1 cellular context compared by ENCODE assay signal in genomic region chr6:167683028-167683862, GRCh38.
TF ChIP-seq lines count a peak whose summit lies in the region.

No MANE protein-coding gene starts in this region.

TF ChIP-seq in HepG2, 621 proteins besides CTCF, POLR2A, EP300 and RAD21 (continued from another document and continues in another):
- TF ChIP-seq TERF1 (CRISPR knock-in tag; IDR thresholded peaks at IDR 0.05) = no peak
- TF ChIP-seq MLLT10 (CRISPR knock-in tag; IDR thresholded peaks at IDR 0.05) = no peak
- TF ChIP-seq CBX2 (IDR thresholded peaks at IDR 0.05; ENCODE audit: low read depth, low read length) = no peak
- no peak for TF ChIP-seq CBX2 (CRISPR knock-in tag; IDR thresholded peaks at IDR 0.05; ENCODE audit: low read depth)
- TF ChIP-seq ZBTB7A (CRISPR knock-in tag; IDR thresholded peaks at IDR 0.05) = peak; percentile 80; the same call in 1 of the 2 replicates
- peak; percentile 98 for TF ChIP-seq MLX (CRISPR knock-in tag; IDR thresholded peaks at IDR 0.05)
- no peak for TF ChIP-seq ATAD3A (CRISPR knock-in tag; IDR thresholded peaks at IDR 0.05)
- peak; percentile 95; the same call in 1 of the 2 replicates for TF ChIP-seq HBP1 (CRISPR knock-in tag; IDR thresholded peaks at IDR 0.05; ENCODE audit: low read depth)
- peak; percentile 96; the same call in 1 of the 2 replicates for TF ChIP-seq ZNF136 (CRISPR knock-in tag; IDR thresholded peaks at IDR 0.05; ENCODE audit: low read depth)
- no peak for TF ChIP-seq CEBPB (IDR thresholded peaks at IDR 0.05; ENCODE audit: borderline replicate concordance, low read depth, low read length)
- TF ChIP-seq DZIP1 (CRISPR knock-in tag; IDR thresholded peaks at IDR 0.05) = 0 out of 2 replicates have a peak, but pooled peaks have one; percentile 76
- TF ChIP-seq ZNF232 (CRISPR knock-in tag; IDR thresholded peaks at IDR 0.05; ENCODE audit: borderline replicate concordance) = peak; percentile 91; the same call in 1 of the 2 replicates
- no peak; the same call in none of the 2 replicates for TF ChIP-seq KLF11 (CRISPR knock-in tag; IDR thresholded peaks at IDR 0.05)
- TF ChIP-seq ZNF570 (CRISPR knock-in tag; IDR thresholded peaks at IDR 0.05; ENCODE audit: borderline replicate concordance) = no peak
- TF ChIP-seq CC2D1A (CRISPR knock-in tag; IDR thresholded peaks at IDR 0.05) = no peak
- no peak for TF ChIP-seq ZFP41 (CRISPR knock-in tag; IDR thresholded peaks at IDR 0.05; ENCODE audit: borderline replicate concordance)
- peak; percentile 99 for TF ChIP-seq PHF21A (CRISPR knock-in tag; IDR thresholded peaks at IDR 0.05)
- peak; percentile 78; the same call in 1 of the 2 replicates for TF ChIP-seq ZNF451 (CRISPR knock-in tag; IDR thresholded peaks at IDR 0.05)
- no peak for TF ChIP-seq ZNF75D (CRISPR knock-in tag; IDR thresholded peaks at IDR 0.05; ENCODE audit: borderline replicate concordance)
- peak; percentile 73 for TF ChIP-seq IRF9 (CRISPR knock-in tag; IDR thresholded peaks at IDR 0.05; ENCODE audit: borderline replicate concordance)
- peak; percentile 97 for TF ChIP-seq SSRP1 (CRISPR knock-in tag; IDR thresholded peaks at IDR 0.05)
- TF ChIP-seq ZNF644 (CRISPR knock-in tag; IDR thresholded peaks at IDR 0.05; ENCODE audit: low read depth) = peak; percentile 91
- peak; percentile 99 for TF ChIP-seq ETV5 (CRISPR knock-in tag; IDR thresholded peaks at IDR 0.05; ENCODE audit: borderline replicate concordance)
- TF ChIP-seq HOMEZ (CRISPR knock-in tag; IDR thresholded peaks at IDR 0.05; ENCODE audit: low read depth) = peak; percentile 99
- no peak for TF ChIP-seq NR0B2 (CRISPR knock-in tag; IDR thresholded peaks at IDR 0.05)
- peak; percentile 70 for TF ChIP-seq HHEX (CRISPR knock-in tag; IDR thresholded peaks at IDR 0.05)
- peak; percentile 100 for TF ChIP-seq RCOR2 (CRISPR knock-in tag; IDR thresholded peaks at IDR 0.05)
- TF ChIP-seq GMEB1 (CRISPR knock-in tag; IDR thresholded peaks at IDR 0.05; ENCODE audit: borderline replicate concordance) = 0 out of 2 replicates have a peak, but pooled peaks have one; percentile 76
- peak; percentile 89; the same call in 1 of the 2 replicates for TF ChIP-seq ZNF598 (CRISPR knock-in tag; IDR thresholded peaks at IDR 0.05; ENCODE audit: borderline replicate concordance)
- TF ChIP-seq ZNF296 (CRISPR knock-in tag; conservative IDR thresholded peaks at IDR 0.05) = no peak; the same call in 1 of the 2 replicates
- 0 out of 2 replicates have a peak, but pooled peaks have one; percentile 75 for TF ChIP-seq ZNF256 (CRISPR knock-in tag; conservative IDR thresholded peaks at IDR 0.05)
- TF ChIP-seq NFATC3 (CRISPR knock-in tag; IDR thresholded peaks at IDR 0.05) = peak; percentile 77; the same call in 1 of the 2 replicates
- no peak for TF ChIP-seq ZBTB8A (CRISPR knock-in tag; IDR thresholded peaks at IDR 0.05; ENCODE audit: borderline replicate concordance, low read depth)
- peak; percentile 97 for TF ChIP-seq ZNF501 (CRISPR knock-in tag; IDR thresholded peaks at IDR 0.05)
- 0 out of 2 replicates have a peak, but pooled peaks have one; percentile 23 for TF ChIP-seq ZNF34 (CRISPR knock-in tag; IDR thresholded peaks at IDR 0.05; ENCODE audit: borderline replicate concordance)
- TF ChIP-seq HDAC1 (CRISPR knock-in tag; IDR thresholded peaks at IDR 0.05) = peak; percentile 98
- TF ChIP-seq GLI4 (CRISPR knock-in tag; IDR thresholded peaks at IDR 0.05; ENCODE audit: borderline replicate concordance) = peak; percentile 56; the same call in 1 of the 2 replicates
- TF ChIP-seq TCF7L2 (IDR thresholded peaks at IDR 0.05; ENCODE audit: low read depth, low read length) = no peak; the same call in 1 of the 2 replicates
- TF ChIP-seq ZFAT (CRISPR knock-in tag; conservative IDR thresholded peaks at IDR 0.05) = no peak
- TF ChIP-seq SMAD1 (CRISPR knock-in tag; IDR thresholded peaks at IDR 0.05; ENCODE audit: borderline replicate concordance, low read depth) = peak; percentile 80; the same call in 1 of the 2 replicates
- no peak for TF ChIP-seq RBM22 (optimal IDR thresholded peaks at IDR 0.05; ENCODE audit: low read length)
- peak; percentile 89; the same call in 1 of the 2 replicates for TF ChIP-seq ZHX1 (CRISPR knock-in tag; IDR thresholded peaks at IDR 0.05; ENCODE audit: low read depth)
- no peak for TF ChIP-seq NAIF1 (CRISPR knock-in tag; IDR thresholded peaks at IDR 0.05; ENCODE audit: borderline replicate concordance)
- TF ChIP-seq POGK (CRISPR knock-in tag; conservative IDR thresholded peaks at IDR 0.05) = peak; percentile 88
- TF ChIP-seq CBFB (CRISPR knock-in tag; IDR thresholded peaks at IDR 0.05) = peak; percentile 89
- TF ChIP-seq ZNF44 (CRISPR knock-in tag; IDR thresholded peaks at IDR 0.05) = no peak
- peak; percentile 95 for TF ChIP-seq ARNTL (CRISPR knock-in tag; IDR thresholded peaks at IDR 0.05)
- peak; percentile 57; the same call in 1 of the 2 replicates for TF ChIP-seq ARID2 (CRISPR knock-in tag; IDR thresholded peaks at IDR 0.05; ENCODE audit: borderline replicate concordance)
